18 cellular contexts compared by ENCODE assay signal in the genomic region with DNA sequence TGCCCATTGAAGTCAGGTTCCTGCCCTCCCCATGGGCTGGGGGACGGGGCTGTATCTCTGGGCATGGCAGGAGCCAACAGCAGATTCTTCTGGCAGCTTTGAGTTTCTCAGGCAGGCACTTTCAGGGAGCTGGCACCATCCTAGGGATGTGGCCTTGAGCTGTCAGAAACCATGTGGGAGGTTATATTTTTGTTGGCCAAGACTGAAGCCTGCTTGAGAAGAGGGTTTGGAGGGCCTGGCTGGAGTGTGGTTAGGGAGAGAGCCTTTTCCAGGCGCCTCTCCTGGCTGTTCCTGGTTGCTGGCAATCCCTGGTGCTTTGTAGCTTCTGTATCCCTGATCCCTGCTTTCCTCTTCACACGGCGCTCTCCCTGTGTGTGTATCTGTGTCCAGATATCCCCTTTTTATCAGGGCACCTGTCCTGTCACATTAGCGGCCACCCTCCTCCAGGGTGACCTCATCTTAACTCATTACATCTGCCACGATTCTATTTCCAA. TPM values are rescaled to one million over a fixed set of nuclear protein-coding genes. Genes with fewer than 3 reads are reported as not detected.
DNase-seq lines count a peak whose midpoint lies in the region; ATAC-seq and TF ChIP-seq lines count a peak whose summit lies in the region.
"Had no signal": no experiment of that assay in that cellular context is flagged by ENCODE, and none has a peak within 500 bp of the region (broad histone marks: within the 10 kb centered on the region; RNA-seq: fewer than 3 reads in every experiment).

No MANE protein-coding gene starts in this region.

- no peak for ATAC-seq in GM21528 (IDR thresholded peaks at IDR 0.05; ENCODE audit: low FRiP score, unreplicated experiment)

- no peak overlapping the region for H2AFZ ChIP-seq in fibroblast of lung (ENCODE audit: low read length)
- no peak overlapping the region for H2AFZ ChIP-seq in osteoblast (ENCODE audit: low read length)

- no peak overlapping the region for H3K27ac Mint-ChIP-seq in activated CD4-positive, alpha-beta memory T cell treated with anti-CD3 and anti-CD28 coated beads for 36 hours
- no peak overlapping the region for H3K27ac Mint-ChIP-seq in immature natural killer cell
- H3K27ac Mint-ChIP-seq: activated T-helper 1 cell treated with anti-CD3 and anti-CD28 coated beads, Interleukin-12 subunit alpha, Interleukin-12 subunit beta, Interleukin-2, Interleukin-4 antibody, amounts not matched to agents 30 ng/mL and 10 ng/mL and 1 ng/mL, durations not matched to agents 14 hours and 24 hours and 36 hours had no signal

- CTCF ChIA-PET in activated CD4-positive, alpha-beta memory T cell treated with anti-CD3 and anti-CD28 coated beads for 36 hours (lab: Charles Lee), result interaction anchor here (1.4 kb wide), 1 partner anchor 24 kb away, joined by 3 read pairs; no protein-coding TSS in a partner anchor

- H3K9me3 Mint-ChIP-seq in activated CD4-positive, alpha-beta memory T cell treated with anti-CD3 and anti-CD28 coated beads for 36 hours, result no peaks in the 10 kb centered on the region
- H3K9me3 Mint-ChIP-seq in immature natural killer cell, result no peaks in the 10 kb centered on the region
- H3K9me3 Mint-ChIP-seq: activated T-helper 1 cell treated with anti-CD3 and anti-CD28 coated beads, Interleukin-12 subunit alpha, Interleukin-12 subunit beta, Interleukin-2, Interleukin-4 antibody, amounts not matched to agents 30 ng/mL and 10 ng/mL and 1 ng/mL, durations not matched to agents 14 hours and 24 hours and 36 hours had no signal

- H3K9ac ChIP-seq in fibroblast of lung (ENCODE audit: insufficient read depth, low read length), result no peak overlapping the region

- no peaks in the 10 kb centered on the region for H3K36me3 Mint-ChIP-seq in activated CD4-positive, alpha-beta memory T cell treated with anti-CD3 and anti-CD28 coated beads for 36 hours
- no peaks in the 10 kb centered on the region for H3K36me3 Mint-ChIP-seq in immature natural killer cell

- H4K20me1 ChIP-seq in fibroblast of lung (ENCODE audit: control insufficient read depth, extremely low read depth, insufficient read depth, low read length) (no peaks in the 10 kb centered on the region), osteoblast (ENCODE audit: insufficient read depth, low read length) (no peaks in the 10 kb centered on the region)

- H3K79me2 ChIP-seq in fibroblast of lung (ENCODE audit: control insufficient read depth, insufficient read depth, low read length) (no peaks in the 10 kb centered on the region), osteoblast (ENCODE audit: insufficient read depth, low read length) (no peaks in the 10 kb centered on the region)

- H3K4me3 ChIP-seq in AG09309 (ENCODE audit: control insufficient read depth, low read depth, low read length), result no peak overlapping the region
- no peak overlapping the region for H3K4me3 ChIP-seq in MG63
- no peak overlapping the region for H3K4me3 ChIP-seq in fibroblast of lung (replicated peaks in 1 of 4; ENCODE audit: control extremely low read depth in 1 of 4, insufficient read depth in 1 of 4, low read depth in 3 of 4, low read length in 4 of 4)
- no peak overlapping the region for H3K4me3 ChIP-seq in osteoblast (ENCODE audit: insufficient read depth, low read length)
- H3K4me3 ChIP-seq: cardiac muscle cell, lower lobe of right lung had no signal

- DNase-seq in AG09309 (ENCODE audit: low read depth) (peak; percentile 13), MG63 (peak; percentile 79), fibroblast of lung (ENCODE audit: low read depth in 2 of 2) (peak; percentile 30 to 81), osteoblast (ENCODE audit: insufficient read length, low spot score, missing footprints) (peak; percentile 96), immature natural killer cell (no peak), NCI-H345 (lab: John Stamatoyannopoulos, UW) (no peak)
- no peak for DNase-seq in activated CD4-positive, alpha-beta memory T cell treated with anti-CD3 and anti-CD28 coated beads for 36 hours
- DNase-seq: activated CD4-positive, alpha-beta T cell treated with anti-CD3 and anti-CD28 coated beads for 48 hours; AML-193; HCEC 1CT; lower lobe of right lung; NCI-H187; T-helper 2 cell; trophoblast cell had no signal

- peaks cover 5% of the 10 kb centered on the region for H3K27me3 Mint-ChIP-seq in activated CD4-positive, alpha-beta memory T cell treated with anti-CD3 and anti-CD28 coated beads for 36 hours
- peaks cover 3 to 8% (median 3%) of the 10 kb centered on the region in 3 donors for H3K27me3 Mint-ChIP-seq in immature natural killer cell (ENCODE audit: low read depth in 3 of 3)

- H3K4me1 Mint-ChIP-seq in activated CD4-positive, alpha-beta memory T cell treated with anti-CD3 and anti-CD28 coated beads for 36 hours (ENCODE audit: low read depth), result no peaks in the 10 kb centered on the region
- no peaks in the 10 kb centered on the region for H3K4me1 Mint-ChIP-seq in immature natural killer cell

- no peaks in the 10 kb centered on the region for H3K9me3 ChIP-seq in MG63
- H3K9me3 ChIP-seq in fibroblast of lung (ENCODE audit: control insufficient read depth, insufficient read depth, low read depth, low read length), result no peaks in the 10 kb centered on the region
- no peaks in the 10 kb centered on the region for H3K9me3 ChIP-seq in osteoblast (ENCODE audit: low read depth, low read length)
- H3K9me3 ChIP-seq: lower lobe of right lung had no signal

- H3K4me2 ChIP-seq in fibroblast of lung (ENCODE audit: extremely low read depth, insufficient read depth, low read length) (no peak overlapping the region), osteoblast (ENCODE audit: insufficient read depth, low read length) (peak overlapping the region; percentile 25)

- H3K4me3 Mint-ChIP-seq in activated CD4-positive, alpha-beta memory T cell treated with anti-CD3 and anti-CD28 coated beads for 36 hours, result no peak overlapping the region
- H3K4me3 Mint-ChIP-seq in immature natural killer cell, result no peak overlapping the region
- H3K4me3 Mint-ChIP-seq: activated T-helper 1 cell treated with anti-CD3 and anti-CD28 coated beads, Interleukin-12 subunit alpha, Interleukin-12 subunit beta, Interleukin-2, Interleukin-4 antibody, amounts not matched to agents 30 ng/mL and 10 ng/mL and 1 ng/mL, durations not matched to agents 14 hours and 24 hours and 36 hours had no signal

- H3K4me1 ChIP-seq in fibroblast of lung (ENCODE audit: control insufficient read depth, extremely low read depth, insufficient read depth, low read length) (no peaks in the 10 kb centered on the region), osteoblast (ENCODE audit: insufficient read depth, low read length) (peaks cover 10% of the 10 kb centered on the region)
- H3K4me1 ChIP-seq: lower lobe of right lung had no signal

- H3K27me3 ChIP-seq in MG63 (no peaks in the 10 kb centered on the region), fibroblast of lung (ENCODE audit: control insufficient read depth, insufficient read depth, low read length) (no peaks in the 10 kb centered on the region), osteoblast (ENCODE audit: insufficient read depth, low read length) (peaks cover 13% of the 10 kb centered on the region)
- H3K27me3 ChIP-seq: cardiac muscle cell had no signal

- POLR2A ChIA-PET in activated CD4-positive, alpha-beta memory T cell treated with anti-CD3 and anti-CD28 coated beads for 36 hours (lab: Charles Lee), result no interaction called here

- TF ChIP-seq CTCF in AG09309 (IDR thresholded peaks at IDR 0.05; ENCODE audit: control insufficient read depth, insufficient read depth, low read depth, low read length, missing control alignments) (no peak), fibroblast of lung (conservative IDR thresholded peaks at IDR 0.05 in 1 of 2, IDR thresholded peaks at IDR 0.05 in 1 of 2; ENCODE audit: low read depth in 1 of 2, low read length in 2 of 2) (no peak), osteoblast (IDR thresholded peaks at IDR 0.05; ENCODE audit: extremely low read depth, low read depth, low read length) (no peak)

- H3K27ac ChIP-seq in fibroblast of lung (ENCODE audit: insufficient read depth, low read length) (no peak overlapping the region), osteoblast (ENCODE audit: low read depth, low read length) (no peak overlapping the region)
- H3K27ac ChIP-seq: cardiac muscle cell, lower lobe of right lung had no signal

- H3K36me3 ChIP-seq in MG63 (no peaks in the 10 kb centered on the region), fibroblast of lung (ENCODE audit: control insufficient read depth, insufficient read depth, low read length) (no peaks in the 10 kb centered on the region), osteoblast (ENCODE audit: insufficient read depth, low read length) (no peaks in the 10 kb centered on the region)
- H3K36me3 ChIP-seq: cardiac muscle cell, lower lobe of right lung had no signal

- intact Hi-C loops in activated CD4-positive, alpha-beta memory T cell treated with anti-CD3 and anti-CD28 coated beads for 36 hours (cut with micrococcal nuclease), result no loop called here

RNA-seq across cellular contexts. Expression of a gene that starts 30.6 kb away (rescaled TPM):
- 0.25 and 1.5 TPM in 2 replicates for total RNA-seq in MG63 (2014; rRNA removed; shearing (Covaris generic); ENCODE audit: low replicate concordance)
- total RNA-seq in fibroblast of lung (0.17 and 0.26 TPM in 2 replicates), osteoblast (9.0 and 11.5 TPM in 2 replicates)
- polyA plus RNA-seq in fibroblast of lung (0.21 and 0.41 TPM in 2 replicates), immature natural killer cell (under 1 TPM in 2 of 3 donors, not detected in 1; 0.04 to 0.16 TPM)
- polyA plus RNA-seq in fibroblast of lung (2012), result 0.47 and 0.83 TPM in 2 replicates
- 0.16 and 0.67 TPM in 2 replicates for polyA minus RNA-seq in fibroblast of lung (ENCODE audit: low replicate concordance)
- total RNA-seq in activated CD4-positive, alpha-beta memory T cell treated with anti-CD3 and anti-CD28 coated beads for 36 hours, result under 1 TPM; 0.07 TPM
- total RNA-seq: activated T-helper 1 cell treated with anti-CD3 and anti-CD28 coated beads, Interleukin-12 subunit alpha, Interleukin-12 subunit beta, Interleukin-2, Interleukin-4 antibody, amounts not matched to agents 30 ng/mL and 10 ng/mL and 1 ng/mL, durations not matched to agents 14 hours and 24 hours and 36 hours; endothelial cell of umbilical vein had no signal
- polyA plus RNA-seq: endothelial cell of umbilical vein had no signal

Comparison
In these comparisons a context has a peak if more than half of its experiments do, and no peak if none do; other contexts are left out.
1. DNase-seq: peak in AG09309 (single experiment), MG63 (single experiment), fibroblast of lung (2 of 2) and osteoblast (single experiment); none in activated CD4-positive, alpha-beta memory T cell treated with anti-CD3 and anti-CD28 coated beads for 36 hours (single experiment), immature natural killer cell (0 of 3) and NCI-H345 (single experiment).